In genomic region chr5:140224658-140225057, GRCh38 we compare ENCODE assay signal across 27 cellular contexts.
"Had no signal": no experiment of that assay in that cellular context is flagged by ENCODE, and none has a peak within 500 bp of the region (broad histone marks: within the 10 kb centered on the region; RNA-seq: fewer than 3 reads in every experiment).

No MANE protein-coding gene starts in this region.

- H2AFZ ChIP-seq: hepatocyte had no signal

- H3K27me3 ChIP-seq: esophagus squamous epithelium, hepatocyte, neutrophil, pancreas, right atrium auricular region, tibial nerve had no signal

- H3K4me1 ChIP-seq: prostate gland had no signal

- DNase-seq: activated CD4-positive, alpha-beta memory T cell treated with anti-CD3 and anti-CD28 coated beads for 36 hours; activated CD4-positive, alpha-beta T cell treated with anti-CD3 and anti-CD28 coated beads, Interleukin-2, amount 10 ng/mL, durations not matched to agents 24 days and 14 days; activated CD4-positive, CD25-positive, alpha-beta regulatory T cell treated with anti-CD3 and anti-CD28 coated beads, Interleukin-2, amount 50 U/mL, for 72 hours; activated CD8-positive, alpha-beta memory T cell treated with anti-CD3 and anti-CD28 coated beads, Interleukin-2, amount 50 U/mL, for 48 hours; activated naive CD8-positive, alpha-beta T cell treated with anti-CD3 and anti-CD28 coated beads, Interleukin-2, amount 50 U/mL, for 24 hours; activated T-cell treated with anti-CD3 and anti-CD28 coated beads, Interleukin-2, amount 50 U/mL, for 24 hours; amygdala; dermis blood vessel endothelial cell; effector CD4-positive, alpha-beta T cell; esophagus squamous epithelium; glutamatergic neuron; islet precursor cell; left cardiac atrium; left ventricle myocardium superior; naive B cell; nephron progenitor cell; pancreas; spleen; stimulated activated naive CD4-positive, alpha-beta T cell; T-helper 17 cell; T1000 had no signal

- H3K27ac ChIP-seq: epithelial cell of prostate, esophagus squamous epithelium, neutrophil, pancreas, prostate gland, spleen, tibial nerve had no signal

- H3K9me3 ChIP-seq: esophagus squamous epithelium, neutrophil, pancreas, prostate gland, right atrium auricular region, spleen, tibial nerve had no signal

- ATAC-seq: activated naive CD8-positive, alpha-beta T cell treated with anti-CD3 and anti-CD28 coated beads, Interleukin-2, amount 50 U/mL, for 24 hours; left cardiac atrium; left ventricle myocardium superior; T-helper 17 cell had no signal

- H3K36me3 ChIP-seq: esophagus squamous epithelium, neutrophil, pancreas, prostate gland, right atrium auricular region, spleen, tibial nerve had no signal

- H3K4me3 ChIP-seq: esophagus squamous epithelium, hepatocyte, pancreas, prostate gland, right atrium auricular region, spleen, tibial nerve had no signal

- H3K4me2 ChIP-seq: hepatocyte had no signal
